ENCODE assay signal across 10 cellular contexts in genomic region chr11:460331-461199, GRCh38. TPM values are rescaled to one million over a fixed set of nuclear protein-coding genes. Genes with fewer than 3 reads are reported as not detected.
DNase-seq lines count a peak whose midpoint lies in the region; ATAC-seq and TF ChIP-seq lines count a peak whose summit lies in the region.
"Had no signal": no experiment of that assay in that cellular context is flagged by ENCODE, and none has a peak within 500 bp of the region (broad histone marks: within the 10 kb centered on the region; RNA-seq: fewer than 3 reads in every experiment).

No MANE protein-coding gene starts in this region.

- peaks cover 26% of the 10 kb centered on the region for H3K4me1 Mint-ChIP-seq in WTC11
- peaks cover 32% of the 10 kb centered on the region for H3K4me1 Mint-ChIP-seq in stimulated activated memory B cell treated with anti-CD40 and anti-IgM and Interleukin-4, amounts not matched to agents 10 μg/mL and 1 μg/mL and 100 μg/mL, for 72 hours
- peaks cover 23% of the 10 kb centered on the region for H3K4me1 Mint-ChIP-seq in activated CD4-positive, alpha-beta memory T cell treated with anti-CD3 and anti-CD28 coated beads for 36 hours (ENCODE audit: low read depth)

- DNase-seq in WTC11 (ENCODE audit: low spot score) (no peak), right cardiac atrium (peak; percentile 71 to 86 (median 83)), HuH-7 (ENCODE audit: low spot score) (no peak), HuH-7.5 (ENCODE audit: low spot score) (no peak)
- DNase-seq in activated CD4-positive, alpha-beta memory T cell treated with anti-CD3 and anti-CD28 coated beads for 36 hours, result no peak
- DNase-seq: activated naive CD8-positive, alpha-beta T cell treated with anti-CD3 and anti-CD28 coated beads, Interleukin-2, amount 50 U/mL, for 24 hours; Calu3; NCI-H1694 treated with DMSO at 0.1 percent for 48 hours had no signal

- H3K4me3 ChIP-seq in right cardiac atrium (ENCODE audit: low read length), result no peak overlapping the region
- H3K4me3 ChIP-seq: vagina had no signal

- WGBS in right cardiac atrium, result 60% methylated on average over 41 of the region's 41 CpGs

- intact Hi-C loops in right cardiac atrium (cut with DNase I), result no loop called here
- intact Hi-C loops in activated CD4-positive, alpha-beta memory T cell treated with anti-CD3 and anti-CD28 coated beads for 36 hours (cut with micrococcal nuclease), result no loop called here

- TF ChIP-seq CTCF in WTC11 (IDR thresholded peaks at IDR 0.05), result no peak

- CTCF ChIA-PET in WTC11 (lab: Charles Lee), result no interaction called here
- CTCF ChIA-PET in activated CD4-positive, alpha-beta memory T cell treated with anti-CD3 and anti-CD28 coated beads for 36 hours (lab: Charles Lee), result interaction anchor here (0.8 kb wide), 1 partner anchor 59 kb away, joined by 3 read pairs; no protein-coding TSS in a partner anchor

- H3K27ac ChIP-seq in right cardiac atrium (ENCODE audit: low read length), result peak overlapping the region; percentile 81
- H3K27ac ChIP-seq: vagina had no signal

- H3K27me3 Mint-ChIP-seq in WTC11 (ENCODE audit: low read depth), result no peaks in the 10 kb centered on the region
- H3K27me3 Mint-ChIP-seq in stimulated activated memory B cell treated with anti-CD40 and anti-IgM and Interleukin-4, amounts not matched to agents 10 μg/mL and 1 μg/mL and 100 μg/mL, for 72 hours, result no peaks in the 10 kb centered on the region
- no peaks in the 10 kb centered on the region for H3K27me3 Mint-ChIP-seq in activated CD4-positive, alpha-beta memory T cell treated with anti-CD3 and anti-CD28 coated beads for 36 hours
- H3K27me3 Mint-ChIP-seq: activated naive CD8-positive, alpha-beta T cell treated with anti-CD3 and anti-CD28 coated beads, Interleukin-2, amount 50 U/mL, for 24 hours had no signal

- POLR2A ChIA-PET in WTC11 (lab: Charles Lee), result no interaction called here
- POLR2A ChIA-PET in activated CD4-positive, alpha-beta memory T cell treated with anti-CD3 and anti-CD28 coated beads for 36 hours (lab: Charles Lee), result no interaction called here

- no peaks in the 10 kb centered on the region for H3K9me3 ChIP-seq in right cardiac atrium (ENCODE audit: control insufficient read depth, low read length)
- H3K9me3 ChIP-seq: vagina had no signal

- ATAC-seq in WTC11 (no peak), right cardiac atrium (peak; percentile 73 to 76)
- peak; percentile 50 for ATAC-seq in stimulated activated memory B cell treated with anti-CD40 and anti-IgM and Interleukin-4, amounts not matched to agents 10 μg/mL and 1 μg/mL and 100 μg/mL, for 72 hours
- ATAC-seq: activated naive CD8-positive, alpha-beta T cell treated with anti-CD3 and anti-CD28 coated beads, Interleukin-2, amount 50 U/mL, for 24 hours had no signal

- no peaks in the 10 kb centered on the region for H3K27me3 ChIP-seq in right cardiac atrium (ENCODE audit: control insufficient read depth, insufficient read depth)
- H3K27me3 ChIP-seq: vagina had no signal

- no peaks in the 10 kb centered on the region for H3K4me1 ChIP-seq in right cardiac atrium (ENCODE audit: control insufficient read depth, insufficient read depth, low read length)

- no peaks in the 10 kb centered on the region for H3K9me3 Mint-ChIP-seq in WTC11
- H3K9me3 Mint-ChIP-seq in stimulated activated memory B cell treated with anti-CD40 and anti-IgM and Interleukin-4, amounts not matched to agents 10 μg/mL and 1 μg/mL and 100 μg/mL, for 72 hours, result no peaks in the 10 kb centered on the region
- no peaks in the 10 kb centered on the region for H3K9me3 Mint-ChIP-seq in activated CD4-positive, alpha-beta memory T cell treated with anti-CD3 and anti-CD28 coated beads for 36 hours
- H3K9me3 Mint-ChIP-seq: activated naive CD8-positive, alpha-beta T cell treated with anti-CD3 and anti-CD28 coated beads, Interleukin-2, amount 50 U/mL, for 24 hours had no signal

- H3K27ac Mint-ChIP-seq in WTC11, result peak overlapping the region; percentile 84
- H3K27ac Mint-ChIP-seq in stimulated activated memory B cell treated with anti-CD40 and anti-IgM and Interleukin-4, amounts not matched to agents 10 μg/mL and 1 μg/mL and 100 μg/mL, for 72 hours, result peak overlapping the region; percentile 77
- H3K27ac Mint-ChIP-seq in activated CD4-positive, alpha-beta memory T cell treated with anti-CD3 and anti-CD28 coated beads for 36 hours, result no peak overlapping the region
- H3K27ac Mint-ChIP-seq: activated naive CD8-positive, alpha-beta T cell treated with anti-CD3 and anti-CD28 coated beads, Interleukin-2, amount 50 U/mL, for 24 hours had no signal

- H3K36me3 Mint-ChIP-seq in WTC11, result peaks cover 9% of the 10 kb centered on the region; the same call in 1 of the 2 replicates
- peaks cover 13% of the 10 kb centered on the region for H3K36me3 Mint-ChIP-seq in stimulated activated memory B cell treated with anti-CD40 and anti-IgM and Interleukin-4, amounts not matched to agents 10 μg/mL and 1 μg/mL and 100 μg/mL, for 72 hours
- peaks cover 3% of the 10 kb centered on the region for H3K36me3 Mint-ChIP-seq in activated CD4-positive, alpha-beta memory T cell treated with anti-CD3 and anti-CD28 coated beads for 36 hours

- no peak overlapping the region for H3K4me3 Mint-ChIP-seq in WTC11
- peak overlapping the region; percentile 54 for H3K4me3 Mint-ChIP-seq in stimulated activated memory B cell treated with anti-CD40 and anti-IgM and Interleukin-4, amounts not matched to agents 10 μg/mL and 1 μg/mL and 100 μg/mL, for 72 hours
- H3K4me3 Mint-ChIP-seq in activated CD4-positive, alpha-beta memory T cell treated with anti-CD3 and anti-CD28 coated beads for 36 hours, result no peak overlapping the region
- H3K4me3 Mint-ChIP-seq: activated naive CD8-positive, alpha-beta T cell treated with anti-CD3 and anti-CD28 coated beads, Interleukin-2, amount 50 U/mL, for 24 hours had no signal

TF ChIP-seq in WTC11, 78 proteins besides CTCF, POLR2A, EP300 and RAD21:
- no peak for TF ChIP-seq ZNF423 (CRISPR knock-in tag; IDR thresholded peaks at IDR 0.05)
- TF ChIP-seq GTF2I (CRISPR knock-in tag; conservative IDR thresholded peaks at IDR 0.05), result no peak
- TF ChIP-seq SMAD4 (CRISPR knock-in tag; IDR thresholded peaks at IDR 0.05), result no peak
- no peak for TF ChIP-seq ZNF138 (CRISPR knock-in tag; conservative IDR thresholded peaks at IDR 0.05)
- no peak for TF ChIP-seq KAT7 (CRISPR knock-in tag; IDR thresholded peaks at IDR 0.05; ENCODE audit: borderline replicate concordance)
- no peak for TF ChIP-seq ATF6 (CRISPR knock-in tag; IDR thresholded peaks at IDR 0.05)

RNA-seq across cellular contexts. Expression of gene PTDSS2, which starts 10.5 kb away (rescaled TPM):
- total RNA-seq in WTC11 (2021) (49.5 to 56.8 TPM (median 55.2 TPM) in 3 replicates), right cardiac atrium (10 to 100 TPM; 30.2 to 33.3 (median 30.9) TPM)
- 30.7 TPM for polyA plus RNA-seq in right cardiac atrium
- 10 to 100 TPM; 15.0 to 16.7 TPM for total RNA-seq in activated CD4-positive, alpha-beta memory T cell treated with anti-CD3 and anti-CD28 coated beads for 36 hours

RNA-seq across cellular contexts. Expression of gene ANO9, which starts 18.8 kb away (rescaled TPM):
- total RNA-seq in WTC11 (2021) (13.2 to 17.6 TPM (median 16.6 TPM) in 3 replicates), right cardiac atrium (under 1 TPM; 0.14 to 0.46 (median 0.20) TPM)
- polyA plus RNA-seq in right cardiac atrium, result 0.20 TPM
- 10 to 100 TPM; 41.7 to 45.6 TPM for total RNA-seq in activated CD4-positive, alpha-beta memory T cell treated with anti-CD3 and anti-CD28 coated beads for 36 hours

RNA-seq across cellular contexts. Expression of gene SIGIRR, which starts 45.8 kb away (rescaled TPM):
- total RNA-seq in WTC11 (2021) (85.2 to 98.9 TPM (median 91.8 TPM) in 3 replicates), right cardiac atrium (10 to 100 TPM; 28.6 to 42.4 (median 35.1) TPM)
- polyA plus RNA-seq in right cardiac atrium, result 61.8 TPM
- 10 to 100 TPM; 55.0 to 57.2 TPM for total RNA-seq in activated CD4-positive, alpha-beta memory T cell treated with anti-CD3 and anti-CD28 coated beads for 36 hours

RNA-seq across cellular contexts. Expression of gene RNH1, which starts 46.5 kb away (rescaled TPM):
- total RNA-seq in WTC11 (2021), result 59.0 to 67.5 TPM (median 60.4 TPM) in 3 replicates
- total RNA-seq in right cardiac atrium, result 100 to 1,000 TPM; 188 to 203 (median 195) TPM
- polyA plus RNA-seq in right cardiac atrium, result 162 TPM
- 100 to 1,000 TPM; 127 to 134 TPM for total RNA-seq in activated CD4-positive, alpha-beta memory T cell treated with anti-CD3 and anti-CD28 coated beads for 36 hours

Comparison
In these comparisons a context has a peak if more than half of its experiments do, and no peak if none do; other contexts are left out.
1. DNase-seq: peak in right cardiac atrium (3 of 3); none in WTC11 (single experiment), HuH-7 (single experiment), activated CD4-positive, alpha-beta memory T cell treated with anti-CD3 and anti-CD28 coated beads for 36 hours (single experiment) and HuH-7.5 (single experiment).